ENCODE assay signal across 1 cellular context in genomic region chr9:92327283-92327850, GRCh38.
TF ChIP-seq lines count a peak whose summit lies in the region.

No MANE protein-coding gene starts in this region.

TF ChIP-seq in WTC11, 78 proteins besides CTCF, POLR2A, EP300 and RAD21 (continued from another document):
- TF ChIP-seq E2F5 (CRISPR knock-in tag; IDR thresholded peaks at IDR 0.05) (no peak), OVOL2 (CRISPR knock-in tag; IDR thresholded peaks at IDR 0.05; ENCODE audit: borderline replicate concordance) (no peak), E2F1 (CRISPR knock-in tag; IDR thresholded peaks at IDR 0.05) (no peak), USF1 (CRISPR knock-in tag; IDR thresholded peaks at IDR 0.05) (no peak), SMAD4 (CRISPR knock-in tag; IDR thresholded peaks at IDR 0.05) (no peak), ZNF423 (CRISPR knock-in tag; IDR thresholded peaks at IDR 0.05) (no peak), ZNF232 (CRISPR knock-in tag; IDR thresholded peaks at IDR 0.05) (no peak)
